In genomic region chr10:105207596-105207995, GRCh38 we compare ENCODE assay signal across 18 cellular contexts.
DNase-seq lines count a peak whose midpoint lies in the region; ATAC-seq, FAIRE-seq and TF ChIP-seq lines count a peak whose summit lies in the region.
"Had no signal": no experiment of that assay in that cellular context is flagged by ENCODE, and none has a peak within 500 bp of the region (broad histone marks: within the 10 kb centered on the region; RNA-seq: fewer than 3 reads in every experiment).

No MANE protein-coding gene starts in this region.

- H3K9me3 ChIP-seq in kidney (ENCODE audit: control insufficient read depth in 1 of 2, low read length in 2 of 2) (no peaks in the 10 kb centered on the region), left lung (no peaks in the 10 kb centered on the region)

- H3K27ac ChIP-seq in kidney (ENCODE audit: low read depth in 2 of 2, low read length in 2 of 2) (peak overlapping the region; percentile 58 to 61), left lung (no peak overlapping the region)

- H3K9ac ChIP-seq in kidney (ENCODE audit: low read length in 2 of 2): no peak overlapping the region

- TF ChIP-seq POLR2A in GM12892 (IDR thresholded peaks at IDR 0.05; ENCODE audit: low read depth, low read length): no peak

- FAIRE-seq in kidney (lab: Jason Lieb, UNC) (peak; percentile 19), GM12892 (lab: Jason Lieb, UNC) (no peak)
- FAIRE-seq: GM12878, GM18507 had no signal

- intact Hi-C loops in kidney (cut with DNase I): no loop called here
- intact Hi-C loops in left lung (cut with DNase I): no loop called here

- H3K36me3 ChIP-seq in kidney (ENCODE audit: control insufficient read depth in 1 of 2, insufficient read depth in 2 of 2, low read length in 2 of 2) (no peaks in the 10 kb centered on the region), left lung (no peaks in the 10 kb centered on the region)

- no peak for ATAC-seq in left lung
- ATAC-seq in HG03354 (IDR thresholded peaks at IDR 0.05; ENCODE audit: poor library complexity, severe bottlenecking, unreplicated experiment): no peak
- ATAC-seq: GM12878, GM23338, HCT116 had no signal

- H3K4me3 ChIP-seq in kidney (ENCODE audit: low read length in 2 of 2): peak overlapping the region; percentile 14 to 33
- H3K4me3 ChIP-seq in left lung: no peak overlapping the region
- H3K4me3 ChIP-seq: GM12878, GM23338 had no signal

- no peak for DNase-seq in kidney
- peak; percentile 73 for DNase-seq in kidney tubule cell (ENCODE audit: low spot score)
- peak; percentile 94 for DNase-seq in renal cortical epithelial cell (ENCODE audit: low read depth)
- DNase-seq in left lung: no peak
- DNase-seq in GM12892 (ENCODE audit: insufficient read length): no peak
- DNase-seq: C1 segment of cervical spinal cord; CD4-positive, alpha-beta memory T cell; COR-L47; DMS 273 treated with DMSO at 0.1 percent for 48 hours; DMS79; EL; GDM1; H9 had no signal

- TF ChIP-seq CTCF in kidney (IDR thresholded peaks at IDR 0.05; ENCODE audit: borderline replicate concordance, extremely low read depth, insufficient read depth) (no peak), left lung (IDR thresholded peaks at IDR 0.05) (no peak)

- H3K4me1 ChIP-seq in kidney (ENCODE audit: control insufficient read depth in 1 of 2, insufficient read depth in 1 of 2, low read depth in 1 of 2, low read length in 2 of 2): peaks cover 5 to 9% of the 10 kb centered on the region in 2 donors
- H3K4me1 ChIP-seq in left lung: no peaks in the 10 kb centered on the region

- no peaks in the 10 kb centered on the region for H3K27me3 ChIP-seq in left lung

Comparison
In these comparisons a context has a peak if more than half of its experiments do, and no peak if none do; other contexts are left out.
1. DNase-seq: peak in kidney tubule cell (single experiment) and renal cortical epithelial cell (single experiment); none in kidney (single experiment), left lung (0 of 2) and GM12892 (single experiment).
2. H3K27ac ChIP-seq: peak in kidney (2 of 2); none in left lung (0 of 2).
3. H3K4me3 ChIP-seq: peak in kidney (2 of 2); none in left lung (0 of 2).